1 cellular context compared by ENCODE assay signal in the genomic region with DNA sequence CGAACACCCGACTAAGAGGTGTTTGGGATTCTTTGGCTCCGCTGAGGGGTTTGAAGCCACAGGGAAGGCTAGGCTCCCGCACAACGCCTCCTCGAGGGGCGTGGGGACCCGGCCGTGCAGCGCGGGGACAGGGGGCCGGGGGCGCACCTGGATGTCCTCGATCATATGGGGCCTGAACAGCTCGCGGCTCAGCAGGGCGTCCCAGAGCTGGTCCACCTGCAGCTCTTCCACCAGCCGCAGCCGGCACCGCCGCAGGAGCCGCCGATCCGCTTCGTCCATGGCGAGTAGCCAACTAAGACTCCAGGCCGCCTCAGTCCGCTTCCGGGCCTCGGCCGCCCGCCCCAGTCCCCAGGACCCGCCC.
A peak's percentile ranks its signal among the peaks of the same experiment; 100 is the strongest.
TF ChIP-seq lines count a peak whose summit lies in the region.

Gene CASP9 (minus strand): TSS at position 294 of the 361 bp plus-strand sequence. CDS start 15 bp downstream, at position 279.

TF ChIP-seq in K562, 482 proteins besides CTCF, POLR2A, EP300 and RAD21 (continued from another document and continues in another):
- TF ChIP-seq MNT (conservative IDR thresholded peaks at IDR 0.05) (peak in 1 of 2 experiments; percentile 53; a peak in 2 of 4 replicates), ZBTB40 (IDR thresholded peaks at IDR 0.05) (0 out of 2 replicates have a peak, but pooled peaks have one; percentile 25), ZBTB40 (CRISPR knock-in tag; IDR thresholded peaks at IDR 0.05) (no peak), TAF1 (IDR thresholded peaks at IDR 0.05; ENCODE audit: control insufficient read depth, extremely low read depth, insufficient read depth, low read length, severe bottlenecking) (peak; percentile 87), NEUROD1 (IDR thresholded peaks at IDR 0.05; ENCODE audit: borderline replicate concordance, low read depth, low read length, partially characterized antibody) (peak; percentile 45), SAP30 (IDR thresholded peaks at IDR 0.05; ENCODE audit: borderline replicate concordance, insufficient read depth, low read depth, low read length, poor library complexity, severe bottlenecking) (peak; percentile 65), CHD7 (IDR thresholded peaks at IDR 0.05; ENCODE audit: low read depth, low read length) (no peak), POLR2AphosphoS5 (IDR thresholded peaks at IDR 0.05; ENCODE audit: control insufficient read depth, insufficient read depth, low read depth, low read length) (peak; percentile 87), SMAD1 (IDR thresholded peaks at IDR 0.05; ENCODE audit: low read depth, low read length, partially characterized antibody) (peak; percentile 35), RB1 (IDR thresholded peaks at IDR 0.05; ENCODE audit: low read depth) (peak; percentile 60; the same call in 1 of the 2 replicates), NRF1 (conservative IDR thresholded peaks at IDR 0.05 in 1 of 2, IDR thresholded peaks at IDR 0.05 in 1 of 2) (0 out of 4 replicates have a peak, but pooled peaks of 1 of the 2 experiments have one; percentile 21), SUPT5H (IDR thresholded peaks at IDR 0.05) (peak; percentile 72), EGR1 (conservative IDR thresholded peaks at IDR 0.05) (peak; percentile 72), ESRRA (IDR thresholded peaks at IDR 0.05; ENCODE audit: borderline replicate concordance, low read depth) (peak; percentile 17; the same call in 1 of the 2 replicates), L3MBTL2 (IDR thresholded peaks at IDR 0.05) (peak; percentile 34; the same call in 1 of the 2 replicates)
- TF ChIP-seq, protein P1, sequence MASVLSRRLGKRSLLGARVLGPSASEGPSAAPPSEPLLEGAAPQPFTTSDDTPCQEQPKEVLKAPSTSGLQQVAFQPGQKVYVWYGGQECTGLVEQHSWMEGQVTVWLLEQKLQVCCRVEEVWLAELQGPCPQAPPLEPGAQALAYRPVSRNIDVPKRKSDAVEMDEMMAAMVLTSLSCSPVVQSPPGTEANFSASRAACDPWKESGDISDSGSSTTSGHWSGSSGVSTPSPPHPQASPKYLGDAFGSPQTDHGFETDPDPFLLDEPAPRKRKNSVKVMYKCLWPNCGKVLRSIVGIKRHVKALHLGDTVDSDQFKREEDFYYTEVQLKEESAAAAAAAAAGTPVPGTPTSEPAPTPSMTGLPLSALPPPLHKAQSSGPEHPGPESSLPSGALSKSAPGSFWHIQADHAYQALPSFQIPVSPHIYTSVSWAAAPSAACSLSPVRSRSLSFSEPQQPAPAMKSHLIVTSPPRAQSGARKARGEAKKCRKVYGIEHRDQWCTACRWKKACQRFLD (CRISPR knock-in tag; IDR thresholded peaks at IDR 0.05), result no peak
- TF ChIP-seq, protein P2, sequence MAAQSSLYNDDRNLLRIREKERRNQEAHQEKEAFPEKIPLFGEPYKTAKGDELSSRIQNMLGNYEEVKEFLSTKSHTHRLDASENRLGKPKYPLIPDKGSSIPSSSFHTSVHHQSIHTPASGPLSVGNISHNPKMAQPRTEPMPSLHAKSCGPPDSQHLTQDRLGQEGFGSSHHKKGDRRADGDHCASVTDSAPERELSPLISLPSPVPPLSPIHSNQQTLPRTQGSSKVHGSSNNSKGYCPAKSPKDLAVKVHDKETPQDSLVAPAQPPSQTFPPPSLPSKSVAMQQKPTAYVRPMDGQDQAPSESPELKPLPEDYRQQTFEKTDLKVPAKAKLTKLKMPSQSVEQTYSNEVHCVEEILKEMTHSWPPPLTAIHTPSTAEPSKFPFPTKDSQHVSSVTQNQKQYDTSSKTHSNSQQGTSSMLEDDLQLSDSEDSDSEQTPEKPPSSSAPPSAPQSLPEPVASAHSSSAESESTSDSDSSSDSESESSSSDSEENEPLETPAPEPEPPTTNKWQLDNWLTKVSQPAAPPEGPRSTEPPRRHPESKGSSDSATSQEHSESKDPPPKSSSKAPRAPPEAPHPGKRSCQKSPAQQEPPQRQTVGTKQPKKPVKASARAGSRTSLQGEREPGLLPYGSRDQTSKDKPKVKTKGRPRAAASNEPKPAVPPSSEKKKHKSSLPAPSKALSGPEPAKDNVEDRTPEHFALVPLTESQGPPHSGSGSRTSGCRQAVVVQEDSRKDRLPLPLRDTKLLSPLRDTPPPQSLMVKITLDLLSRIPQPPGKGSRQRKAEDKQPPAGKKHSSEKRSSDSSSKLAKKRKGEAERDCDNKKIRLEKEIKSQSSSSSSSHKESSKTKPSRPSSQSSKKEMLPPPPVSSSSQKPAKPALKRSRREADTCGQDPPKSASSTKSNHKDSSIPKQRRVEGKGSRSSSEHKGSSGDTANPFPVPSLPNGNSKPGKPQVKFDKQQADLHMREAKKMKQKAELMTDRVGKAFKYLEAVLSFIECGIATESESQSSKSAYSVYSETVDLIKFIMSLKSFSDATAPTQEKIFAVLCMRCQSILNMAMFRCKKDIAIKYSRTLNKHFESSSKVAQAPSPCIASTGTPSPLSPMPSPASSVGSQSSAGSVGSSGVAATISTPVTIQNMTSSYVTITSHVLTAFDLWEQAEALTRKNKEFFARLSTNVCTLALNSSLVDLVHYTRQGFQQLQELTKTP (IDR thresholded peaks at IDR 0.05; ENCODE audit: low read depth in 1 of 2, partially characterized antibody in 2 of 2), result peak in 1 of 2 experiments; percentile 12
